ENCODE assay signal across 15 cellular contexts in the genomic region with DNA sequence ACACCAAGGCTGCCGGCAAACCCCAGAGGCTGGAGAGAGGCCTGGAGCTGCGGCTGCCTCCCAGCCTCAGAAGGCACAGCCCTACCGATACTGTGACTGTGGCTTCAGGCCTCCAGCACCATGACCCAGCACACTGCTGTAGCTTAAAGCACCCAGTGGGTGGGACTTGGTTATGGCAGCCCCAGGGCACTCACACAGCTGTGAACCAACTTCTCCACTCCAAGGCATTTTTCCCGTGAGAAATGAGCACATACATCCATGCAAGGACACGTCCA.
DNase-seq lines count a peak whose midpoint lies in the region; ATAC-seq and TF ChIP-seq lines count a peak whose summit lies in the region.
"Had no signal": no experiment of that assay in that cellular context is flagged by ENCODE, and none has a peak within 500 bp of the region (broad histone marks: within the 10 kb centered on the region; RNA-seq: fewer than 3 reads in every experiment).

No MANE protein-coding gene starts in this region.

- H2BK5ac ChIP-seq in H9 (ENCODE audit: insufficient read length, low read length) = no peak overlapping the region

- H3T11ph ChIP-seq in H9 (ENCODE audit: low read length) = no peak overlapping the region

- H2BK15ac ChIP-seq in H9 (ENCODE audit: low read depth, low read length) = no peak overlapping the region

- no peaks in the 10 kb centered on the region for H3K23me2 ChIP-seq in H9 (ENCODE audit: insufficient read length, low read depth, low read length, poor library complexity, severe bottlenecking)

- no peak overlapping the region for H3K27ac Mint-ChIP-seq in activated CD8-positive, alpha-beta memory T cell treated with anti-CD3 and anti-CD28 coated beads, Interleukin-2, amount 10 ng/mL, durations not matched to agents 7 days and 5 days
- H3K27ac Mint-ChIP-seq in H9 (no peak overlapping the region), type B pancreatic cell (no peak overlapping the region)

- no peak overlapping the region for H3K4ac ChIP-seq in H9 (ENCODE audit: low read depth, low read length)

- H4K5ac ChIP-seq in H9 (ENCODE audit: insufficient read length, low read depth, low read length) = no peak overlapping the region

- no peak overlapping the region for H2AK5ac ChIP-seq in H9 (ENCODE audit: insufficient read length, low read length)

- H3K9me3 ChIP-seq in H9 (ENCODE audit: control insufficient read depth, low read depth, low read length) = no peaks in the 10 kb centered on the region
- H3K9me3 ChIP-seq: A549; BLaER1 treated with 17β-estradiol and CSF1 and Interleukin-3, amounts not matched to agents 10 nM and 100 nM had no signal

- H4K91ac ChIP-seq in H9 (ENCODE audit: insufficient read length, low read depth, low read length) = no peak overlapping the region

- no peak overlapping the region; the same call in 1 of the 2 replicates for H3K14ac ChIP-seq in H9 (ENCODE audit: insufficient read depth, low read length)

- no peak overlapping the region for H2BK12ac ChIP-seq in H9 (ENCODE audit: insufficient read length, low read depth, low read length)

- no peak overlapping the region for H3K23ac ChIP-seq in H9 (ENCODE audit: insufficient read length, low read depth, low read length)

- H2BK20ac ChIP-seq in H9 (ENCODE audit: low read depth, low read length, poor library complexity, severe bottlenecking) = no peak overlapping the region

- no peak overlapping the region for H3K27ac ChIP-seq in H9 (ENCODE audit: insufficient read length, low read depth, low read length)
- H3K27ac ChIP-seq: A549; BLaER1 treated with 17β-estradiol and CSF1 and Interleukin-3, amounts not matched to agents 10 nM and 100 nM had no signal

- H3K36me3 Mint-ChIP-seq in activated CD8-positive, alpha-beta memory T cell treated with anti-CD3 and anti-CD28 coated beads, Interleukin-2, amount 10 ng/mL, durations not matched to agents 7 days and 5 days = no peaks in the 10 kb centered on the region
- H3K36me3 Mint-ChIP-seq in H9 (ENCODE audit: insufficient read depth in 1 of 3, low read depth in 3 of 3) = no peaks in the 10 kb centered on the region; a peak in 2 of 7 replicates
- no peaks in the 10 kb centered on the region for H3K36me3 Mint-ChIP-seq in type B pancreatic cell

- H3K9ac ChIP-seq in H9 (ENCODE audit: extremely low read depth, insufficient read length, low read length) = no peak overlapping the region
- H3K9ac ChIP-seq: BLaER1 treated with 17β-estradiol and CSF1 and Interleukin-3, amounts not matched to agents 10 nM and 100 nM had no signal

- no peaks in the 10 kb centered on the region for H3K9me3 Mint-ChIP-seq in activated CD8-positive, alpha-beta memory T cell treated with anti-CD3 and anti-CD28 coated beads, Interleukin-2, amount 10 ng/mL, durations not matched to agents 7 days and 5 days (ENCODE audit: low read depth)
- H3K9me3 Mint-ChIP-seq in H9 = peaks cover 0 to 3% of the 10 kb centered on the region in 2 experiments; a peak in 2 of 5 replicates
- peaks cover 8% of the 10 kb centered on the region for H3K9me3 Mint-ChIP-seq in type B pancreatic cell

- no peak overlapping the region for H2AFZ ChIP-seq in H9 (ENCODE audit: low read length)

- TF ChIP-seq CTCF in H9 (conservative IDR thresholded peaks at IDR 0.05) (no peak), type B pancreatic cell (conservative IDR thresholded peaks at IDR 0.05) (no peak)

- H3K4me3 Mint-ChIP-seq in activated CD8-positive, alpha-beta memory T cell treated with anti-CD3 and anti-CD28 coated beads, Interleukin-2, amount 10 ng/mL, durations not matched to agents 7 days and 5 days = no peak overlapping the region
- H3K4me3 Mint-ChIP-seq in H9 = no peak overlapping the region
- no peak overlapping the region for H3K4me3 Mint-ChIP-seq in type B pancreatic cell

- H2BK120ac ChIP-seq in H9 (ENCODE audit: low read depth, low read length, poor library complexity, severe bottlenecking) = no peak overlapping the region

- H3K4me1 Mint-ChIP-seq in activated CD8-positive, alpha-beta memory T cell treated with anti-CD3 and anti-CD28 coated beads, Interleukin-2, amount 10 ng/mL, durations not matched to agents 7 days and 5 days = no peaks in the 10 kb centered on the region
- peaks cover 28% of the 10 kb centered on the region in 2 experiments for H3K4me1 Mint-ChIP-seq in H9
- peaks cover 17% of the 10 kb centered on the region for H3K4me1 Mint-ChIP-seq in type B pancreatic cell (ENCODE audit: unreplicated experiment)

- H3K4me1 ChIP-seq in H9 (ENCODE audit: insufficient read depth, low read length) = no peaks in the 10 kb centered on the region; the same call in 1 of the 2 replicates
- H3K4me1 ChIP-seq: A549 had no signal

- H3K56ac ChIP-seq in H9 (ENCODE audit: insufficient read length, low read depth, low read length) = no peak overlapping the region

- H3K4me2 ChIP-seq in H9 (ENCODE audit: insufficient read depth, insufficient read length, low read length) = no peak overlapping the region
- H3K4me2 ChIP-seq: A549; BLaER1 treated with 17β-estradiol and CSF1 and Interleukin-3, amounts not matched to agents 10 nM and 100 nM had no signal

- H4K8ac ChIP-seq in H9 (replicated peaks; ENCODE audit: insufficient read length, low read depth, low read length) = no peak overlapping the region

- WGBS in H9 (ENCODE audit: extremely low coverage, insufficient read length, low lambda C conversion rate) = no CpG with 5 or more reads among the region's 5 CpGs

- H3K79me1 ChIP-seq in H9 (ENCODE audit: insufficient read depth, low read depth, low read length, poor library complexity, severe bottlenecking) = no peaks in the 10 kb centered on the region

- no peaks in the 10 kb centered on the region for H3K27me3 ChIP-seq in H9 (ENCODE audit: insufficient read depth, low read length)
- H3K27me3 ChIP-seq: BLaER1 treated with 17β-estradiol and CSF1 and Interleukin-3, amounts not matched to agents 10 nM and 100 nM had no signal

- no peaks in the 10 kb centered on the region for H4K20me1 ChIP-seq in H9 (ENCODE audit: control insufficient read depth, insufficient read depth, insufficient read length)
- H4K20me1 ChIP-seq: BLaER1 treated with 17β-estradiol and CSF1 and Interleukin-3, amounts not matched to agents 10 nM and 100 nM had no signal

- no peak overlapping the region for H3K18ac ChIP-seq in H9 (ENCODE audit: insufficient read length, low read depth, low read length)

- no peaks in the 10 kb centered on the region for H3K79me2 ChIP-seq in H9 (ENCODE audit: insufficient read depth, low read length)

- peaks cover 3% of the 10 kb centered on the region for H3K27me3 Mint-ChIP-seq in activated CD8-positive, alpha-beta memory T cell treated with anti-CD3 and anti-CD28 coated beads, Interleukin-2, amount 10 ng/mL, durations not matched to agents 7 days and 5 days
- H3K27me3 Mint-ChIP-seq in H9 (ENCODE audit: low read depth) = peaks cover 23% of the 10 kb centered on the region
- peaks cover 16% of the 10 kb centered on the region for H3K27me3 Mint-ChIP-seq in type B pancreatic cell

- no peak for ATAC-seq in activated CD8-positive, alpha-beta memory T cell treated with anti-CD3 and anti-CD28 coated beads, Interleukin-2, amount 10 ng/mL, durations not matched to agents 7 days and 5 days
- ATAC-seq in HG02970 (IDR thresholded peaks at IDR 0.05; ENCODE audit: low FRiP score, unreplicated experiment) (no peak), HG03565 (IDR thresholded peaks at IDR 0.05; ENCODE audit: unreplicated experiment) (no peak)
- ATAC-seq: A549 had no signal

- DNase-seq in activated CD8-positive, alpha-beta memory T cell treated with anti-CD3 and anti-CD28 coated beads, Interleukin-2, amount 10 ng/mL, durations not matched to agents 7 days and 5 days = peak; percentile 14
- no peak for DNase-seq in activated CD8-positive, alpha-beta memory T cell treated with anti-CD3 and anti-CD28 coated beads, Interleukin-2, amount 50 U/mL, for 4 hours
- DNase-seq in H9 = peak; percentile 13
- peak; percentile 39 for DNase-seq in mesenteric fat pad (ENCODE audit: low spot score)
- peak; percentile 56 for DNase-seq in type B pancreatic cell (ENCODE audit: extremely low spot score, unreplicated experiment)
- DNase-seq: GOT3, KBM-7, NCI-H1092 treated with DMSO at 0.1 percent for 48 hours, NCI-H2081 treated with DMSO at 0.1 percent for 48 hours, NCI-H510A, NCI-H82 had no signal

- CTCF ChIA-PET in activated CD8-positive, alpha-beta memory T cell treated with anti-CD3 and anti-CD28 coated beads, Interleukin-2, amount 10 ng/mL, durations not matched to agents 7 days and 5 days (lab: Charles Lee) = no interaction called here
